1 cellular context compared by ENCODE assay signal in genomic region chr2:230668184-230668938, GRCh38.
TF ChIP-seq lines count a peak whose summit lies in the region.

No MANE protein-coding gene starts in this region.

TF ChIP-seq in WTC11, 78 proteins besides CTCF, POLR2A, EP300 and RAD21 (continued from another document):
- TF ChIP-seq ZNF532 (CRISPR knock-in tag; IDR thresholded peaks at IDR 0.05; ENCODE audit: borderline replicate concordance) (no peak), ETV6 (CRISPR knock-in tag; IDR thresholded peaks at IDR 0.05) (no peak)
